ENCODE assay signal across 22 cellular contexts in genomic region chr10:132503581-132504421, GRCh38.
"Had no signal": no experiment of that assay in that cellular context is flagged by ENCODE, and none has a peak within 500 bp of the region (broad histone marks: within the 10 kb centered on the region; RNA-seq: fewer than 3 reads in every experiment).

No MANE protein-coding gene starts in this region.

- H2AFZ ChIP-seq: parathyroid adenoma had no signal

- ATAC-seq: foreskin keratinocyte; left lobe of liver; naive thymus-derived CD8-positive, alpha-beta T cell had no signal

- H3K36me3 Mint-ChIP-seq: brain; naive thymus-derived CD8-positive, alpha-beta T cell had no signal

- H3K27me3 ChIP-seq: colonic mucosa, transverse colon, vagina had no signal

- H3K9ac ChIP-seq: parathyroid adenoma had no signal

- H3K9me3 Mint-ChIP-seq: activated T-helper 1 cell treated with anti-CD3 and anti-CD28 coated beads, Interleukin-12 subunit alpha, Interleukin-12 subunit beta, Interleukin-2, Interleukin-4 antibody, amounts not matched to agents 30 ng/mL and 10 ng/mL and 1 ng/mL, durations not matched to agents 14 hours and 24 hours and 36 hours; brain; endodermal cell; naive thymus-derived CD8-positive, alpha-beta T cell had no signal

- H3K4me1 ChIP-seq: colonic mucosa, foreskin keratinocyte, transverse colon had no signal

- H3K4me3 ChIP-seq: colonic mucosa, transverse colon, vagina had no signal

- H3K9me3 ChIP-seq: colonic mucosa, transverse colon, vagina had no signal

- H3K36me3 ChIP-seq: colonic mucosa, transverse colon, vagina had no signal

- H3K27ac ChIP-seq: colonic mucosa, foreskin keratinocyte, parathyroid adenoma, transverse colon, vagina, VCaP had no signal

- H3K27ac Mint-ChIP-seq: activated T-helper 1 cell treated with anti-CD3 and anti-CD28 coated beads, Interleukin-12 subunit alpha, Interleukin-12 subunit beta, Interleukin-2, Interleukin-4 antibody, amounts not matched to agents 30 ng/mL and 10 ng/mL and 1 ng/mL, durations not matched to agents 14 hours and 24 hours and 36 hours; brain; endodermal cell; naive thymus-derived CD8-positive, alpha-beta T cell had no signal

- H3K4me1 Mint-ChIP-seq: endodermal cell had no signal

- H3K4me3 Mint-ChIP-seq: activated T-helper 1 cell treated with anti-CD3 and anti-CD28 coated beads, Interleukin-12 subunit alpha, Interleukin-12 subunit beta, Interleukin-2, Interleukin-4 antibody, amounts not matched to agents 30 ng/mL and 10 ng/mL and 1 ng/mL, durations not matched to agents 14 hours and 24 hours and 36 hours; brain; endodermal cell; naive thymus-derived CD8-positive, alpha-beta T cell had no signal

- DNase-seq: activated CD4-positive, alpha-beta T cell treated with anti-CD3 and anti-CD28 coated beads for 1 hour; activated CD4-positive, alpha-beta T cell treated with anti-CD3 and anti-CD28 coated beads, Interleukin-2, amount 50 U/mL, for 48 hours; activated naive CD4-positive, alpha-beta T cell; activated T-cell treated with anti-CD3 and anti-CD28 coated beads for 4 hours; central memory CD4-positive, alpha-beta T cell; colonic mucosa; endodermal cell; foreskin keratinocyte; hippocampal formation; mesendoderm; stimulated activated CD4-positive, alpha-beta T cell treated with anti-CD3 and anti-CD28 coated beads, Interleukin-2, amount 100 ng/mL, for 24 hours; stimulated activated naive CD4-positive, alpha-beta T cell treated with Interleukin-2 at 50 U/mL for 16 hours; substantia nigra; T-helper 2 cell; transverse colon had no signal
